10 cellular contexts compared by ENCODE assay signal in genomic region chr4:7045961-7046921, GRCh38.
A peak's percentile ranks its signal among the peaks of the same experiment; 100 is the strongest.
DNase-seq lines count a peak whose midpoint lies in the region; ATAC-seq and TF ChIP-seq lines count a peak whose summit lies in the region.
"Had no signal": no experiment of that assay in that cellular context is flagged by ENCODE, and none has a peak within 500 bp of the region (broad histone marks: within the 10 kb centered on the region; RNA-seq: fewer than 3 reads in every experiment).

No MANE protein-coding gene starts in this region.

- peak overlapping the region; percentile 88; the same call in 1 of the 2 replicates for H3K9ac ChIP-seq in OCI-LY1 (ENCODE audit: low read length)

- H4K20me1 ChIP-seq in OCI-LY1 (ENCODE audit: insufficient read depth, low read length) = no peaks in the 10 kb centered on the region

- H3F3A ChIP-seq in OCI-LY1 (ENCODE audit: insufficient read depth, low read length) = no peaks in the 10 kb centered on the region

- no peaks in the 10 kb centered on the region for H3K36me3 ChIP-seq in OCI-LY1 (ENCODE audit: insufficient read depth, low read length)

- no peaks in the 10 kb centered on the region for H3K9me3 ChIP-seq in OCI-LY1 (ENCODE audit: low read length)

- no peaks in the 10 kb centered on the region for H3K9me2 ChIP-seq in OCI-LY1 (ENCODE audit: low read depth, low read length)

- H3K27ac ChIP-seq in OCI-LY1 (ENCODE audit: low read depth, low read length, poor library complexity, severe bottlenecking) = peak overlapping the region; percentile 66

- H2AFZ ChIP-seq in OCI-LY1 (ENCODE audit: low read length) = no peak overlapping the region

- H3K27me3 ChIP-seq in OCI-LY1 (ENCODE audit: insufficient read depth, low read length) = no peaks in the 10 kb centered on the region

- peaks cover 26% of the 10 kb centered on the region for H3K79me2 ChIP-seq in OCI-LY1 (ENCODE audit: insufficient read depth, low read length)

- TF ChIP-seq CTCF in AG10803 (conservative IDR thresholded peaks at IDR 0.05; ENCODE audit: low read length) = no peak
- no peak for TF ChIP-seq CTCF in OCI-LY1 (IDR thresholded peaks at IDR 0.05; ENCODE audit: low read length)

- peak overlapping the region; percentile 27 for H3K4me3 ChIP-seq in AG10803 (ENCODE audit: low read length)
- peak overlapping the region; percentile 86 for H3K4me3 ChIP-seq in OCI-LY1 (ENCODE audit: low read depth, low read length, poor library complexity, severe bottlenecking)

- peak overlapping the region; percentile 92 for H3K4me2 ChIP-seq in OCI-LY1 (ENCODE audit: low read length)

- peak; percentile 29 for ATAC-seq in GM19043 (IDR thresholded peaks at IDR 0.05; ENCODE audit: low read depth, unreplicated experiment)
- ATAC-seq in GM18520 (IDR thresholded peaks at IDR 0.05; ENCODE audit: unreplicated experiment) = no peak

- H3K4me1 ChIP-seq in OCI-LY1 (ENCODE audit: insufficient read depth, low read length, severe bottlenecking) = peaks cover 29% of the 10 kb centered on the region

- DNase-seq in AG10803 (ENCODE audit: low read depth) (peak; percentile 59), kidney glomerular epithelial cell (lab: John Stamatoyannopoulos, UW) (peak; percentile 9), retina (no peak), GM19240 (ENCODE audit: insufficient read length, low spot score) (no peak), middle frontal gyrus (ENCODE audit: extremely low spot score, low spot score) (no peak)
- DNase-seq: midbrain, NCI-H1930 had no signal

Comparison
In these comparisons a context has a peak if more than half of its experiments do, and no peak if none do; other contexts are left out.
1. DNase-seq: peak in AG10803 (single experiment) and kidney glomerular epithelial cell (single experiment); none in retina (single experiment), GM19240 (single experiment) and middle frontal gyrus (single experiment).